22 cellular contexts compared by ENCODE assay signal in the genomic region with DNA sequence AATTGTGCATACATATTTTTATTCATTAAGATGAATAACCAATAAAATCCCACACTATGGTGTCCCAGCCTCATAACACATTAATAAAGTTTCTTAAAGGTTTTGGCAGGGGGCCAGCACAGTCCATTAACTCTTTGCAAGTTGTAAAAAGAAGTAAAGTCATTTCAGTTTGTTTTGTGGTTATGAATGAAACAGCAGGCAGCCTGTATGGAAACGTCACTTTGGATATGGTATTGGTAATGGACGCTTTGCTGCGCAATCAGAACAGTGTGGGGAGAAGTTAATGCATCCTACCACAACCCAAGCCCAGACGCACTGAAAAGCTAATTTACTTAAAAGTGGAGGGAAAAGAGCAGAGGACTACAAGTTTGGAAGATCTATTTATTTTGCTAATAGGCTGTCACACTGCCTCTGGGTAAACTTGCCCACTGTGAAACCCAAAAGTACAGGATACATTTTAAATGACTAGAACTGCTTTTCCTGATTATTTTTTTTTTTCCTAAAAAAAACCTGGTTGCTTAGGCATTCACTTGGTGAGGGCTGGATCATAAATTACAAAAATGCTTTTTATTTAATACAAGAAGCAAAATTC.
DNase-seq lines count a peak whose midpoint lies in the region; ATAC-seq and TF ChIP-seq lines count a peak whose summit lies in the region.
"Had no signal": no experiment of that assay in that cellular context is flagged by ENCODE, and none has a peak within 500 bp of the region (broad histone marks: within the 10 kb centered on the region; RNA-seq: fewer than 3 reads in every experiment).

No MANE protein-coding gene starts in this region.

- H4K20me1 ChIP-seq in hepatocyte (ENCODE audit: insufficient read depth, poor library complexity, severe bottlenecking), result peaks cover 16% of the 10 kb centered on the region

- H3K27ac Mint-ChIP-seq in activated naive CD4-positive, alpha-beta T cell treated with anti-CD3 and anti-CD28 coated beads for 36 hours, result no peak overlapping the region
- H3K27ac Mint-ChIP-seq: activated CD4-positive, alpha-beta T cell treated with anti-CD3 and anti-CD28 coated beads, Interleukin-2, amount 10 ng/mL, durations not matched to agents 24 days and 14 days; CD14-positive monocyte; natural killer cell had no signal

- peaks cover 9% of the 10 kb centered on the region for H3K27me3 Mint-ChIP-seq in activated naive CD4-positive, alpha-beta T cell treated with anti-CD3 and anti-CD28 coated beads for 36 hours (ENCODE audit: low read depth)

- no peaks in the 10 kb centered on the region for H3K9me2 ChIP-seq in hepatocyte (replicated peaks; ENCODE audit: insufficient read depth)

- TF ChIP-seq RAD21 in Ishikawa (IDR thresholded peaks at IDR 0.05; ENCODE audit: low read depth), result no peak

- no peak overlapping the region for H3K4me3 Mint-ChIP-seq in activated naive CD4-positive, alpha-beta T cell treated with anti-CD3 and anti-CD28 coated beads for 36 hours
- H3K4me3 Mint-ChIP-seq: activated CD4-positive, alpha-beta T cell treated with anti-CD3 and anti-CD28 coated beads, Interleukin-2, amount 10 ng/mL, durations not matched to agents 24 days and 14 days; CD14-positive monocyte; natural killer cell had no signal

- H3K27me3 ChIP-seq in hepatocyte, result no peaks in the 10 kb centered on the region
- H3K27me3 ChIP-seq: ascending aorta, esophagus squamous epithelium had no signal

- H3K36me3 Mint-ChIP-seq in activated naive CD4-positive, alpha-beta T cell treated with anti-CD3 and anti-CD28 coated beads for 36 hours (ENCODE audit: low read depth), result no peaks in the 10 kb centered on the region
- H3K36me3 Mint-ChIP-seq: CD14-positive monocyte, natural killer cell had no signal

- H3K4me3 ChIP-seq in hepatocyte, result no peak overlapping the region
- H3K4me3 ChIP-seq: ascending aorta, esophagus squamous epithelium, GM23248, psoas muscle had no signal

- H3K4me1 Mint-ChIP-seq in activated naive CD4-positive, alpha-beta T cell treated with anti-CD3 and anti-CD28 coated beads for 36 hours (ENCODE audit: low read depth), result no peaks in the 10 kb centered on the region
- H3K4me1 Mint-ChIP-seq: activated CD4-positive, alpha-beta T cell treated with anti-CD3 and anti-CD28 coated beads, Interleukin-2, amount 10 ng/mL, durations not matched to agents 24 days and 14 days; CD14-positive monocyte; natural killer cell had no signal

- H3K27ac ChIP-seq in hepatocyte, result no peak overlapping the region
- H3K27ac ChIP-seq: 22Rv1, ascending aorta, esophagus squamous epithelium, GM23248, psoas muscle had no signal

- peak overlapping the region; percentile 30 for H3K4me2 ChIP-seq in hepatocyte

- H3K79me2 ChIP-seq in hepatocyte, result peaks cover 61% of the 10 kb centered on the region

- ATAC-seq in GM18907 (IDR thresholded peaks at IDR 0.05; ENCODE audit: unreplicated experiment), result no peak
- ATAC-seq: natural killer cell; psoas muscle; stimulated activated naive CD8-positive, alpha-beta T cell treated with anti-CD3 and anti-CD28 coated beads, Interleukin-15, Interleukin-2, amounts not matched to agents 100 U/mL and 50 U/mL, for 24 hours had no signal

- intact Hi-C loops in activated naive CD4-positive, alpha-beta T cell treated with anti-CD3 and anti-CD28 coated beads for 36 hours (cut with micrococcal nuclease), result no loop called here

- no peaks in the 10 kb centered on the region for H3K9me3 Mint-ChIP-seq in activated naive CD4-positive, alpha-beta T cell treated with anti-CD3 and anti-CD28 coated beads for 36 hours
- H3K9me3 Mint-ChIP-seq: activated CD4-positive, alpha-beta T cell treated with anti-CD3 and anti-CD28 coated beads, Interleukin-2, amount 10 ng/mL, durations not matched to agents 24 days and 14 days had no signal

- WGBS in hepatocyte (ENCODE audit: low lambda C conversion rate, missing lambda C conversion rate), result 67% methylated on average over 4 of the region's 4 CpGs

- DNase-seq in DMS 273 (lab: John Stamatoyannopoulos, UW; ENCODE audit: unreplicated experiment) (peak; percentile 42), DMS 273 treated with DMSO at 0.1 percent for 48 hours (lab: John Stamatoyannopoulos, UW) (no peak), SW480 (ENCODE audit: low spot score) (peak; percentile 15), hepatocyte (ENCODE audit: low spot score) (no peak), NCI-H1092 (lab: John Stamatoyannopoulos, UW) (no peak)
- DNase-seq in activated naive CD4-positive, alpha-beta T cell treated with anti-CD3 and anti-CD28 coated beads for 36 hours, result no peak
- DNase-seq: activated CD4-positive, alpha-beta T cell treated with anti-CD3 and anti-CD28 coated beads, Interleukin-2, amount 10 ng/mL, durations not matched to agents 24 days and 14 days; activated naive CD4-positive, alpha-beta T cell; esophagus squamous epithelium; GM23248; Karpas-422; natural killer cell; NCI-H1694; psoas muscle; Right ventricle myocardium superior; stimulated activated CD4-positive, alpha-beta T cell treated with anti-CD3 and anti-CD28 coated beads, Interleukin-12 subunit alpha, Interleukin-12 subunit beta, amount 100 ng/mL, for 4 hours; stimulated activated naive CD8-positive, alpha-beta T cell treated with anti-CD3 and anti-CD28 coated beads, Interleukin-15, Interleukin-2, amounts not matched to agents 100 U/mL and 50 U/mL, for 24 hours had no signal

- H3K36me3 ChIP-seq in hepatocyte (replicated peaks; ENCODE audit: insufficient read depth, low read depth), result no peaks in the 10 kb centered on the region
- H3K36me3 ChIP-seq: ascending aorta, esophagus squamous epithelium had no signal

- no peak for TF ChIP-seq EP300 in Ishikawa (IDR thresholded peaks at IDR 0.05; ENCODE audit: borderline replicate concordance)

- peaks cover 5% of the 10 kb centered on the region for H3K4me1 ChIP-seq in hepatocyte (ENCODE audit: insufficient read depth)

- TF ChIP-seq CTCF in hepatocyte (IDR thresholded peaks at IDR 0.05; ENCODE audit: poor library complexity), result no peak

- CTCF ChIA-PET in activated naive CD4-positive, alpha-beta T cell treated with anti-CD3 and anti-CD28 coated beads for 36 hours (lab: Charles Lee), result no interaction called here

- H2AFZ ChIP-seq in hepatocyte, result no peak overlapping the region
- H2AFZ ChIP-seq: GM23248 had no signal

- no peaks in the 10 kb centered on the region for H3K9me3 ChIP-seq in hepatocyte (ENCODE audit: low read depth)
- H3K9me3 ChIP-seq: ascending aorta, esophagus squamous epithelium, psoas muscle had no signal

TF ChIP-seq in Ishikawa, 13 proteins besides CTCF, POLR2A, EP300 and RAD21:
- peak; percentile 60 for TF ChIP-seq NFIC (IDR thresholded peaks at IDR 0.05)
- no peak for TF ChIP-seq TCF12 (IDR thresholded peaks at IDR 0.05; ENCODE audit: low read depth)
- no peak for TF ChIP-seq CREB1 (IDR thresholded peaks at IDR 0.05; ENCODE audit: low read depth)
- TF ChIP-seq TAF1 (IDR thresholded peaks at IDR 0.05; ENCODE audit: low read depth), result no peak
- TF ChIP-seq YY1 (IDR thresholded peaks at IDR 0.05; ENCODE audit: low read depth), result no peak
- no peak for TF ChIP-seq ZBTB7A (IDR thresholded peaks at IDR 0.05; ENCODE audit: low read depth)
- no peak for TF ChIP-seq EGR1 (IDR thresholded peaks at IDR 0.05)

Comparison
In these comparisons a context has a peak if more than half of its experiments do, and no peak if none do; other contexts are left out.
1. DNase-seq: peak in DMS 273 (single experiment) and SW480 (single experiment); none in DMS 273 treated with DMSO at 0.1 percent for 48 hours (single experiment), hepatocyte (single experiment), NCI-H1092 (single experiment) and activated naive CD4-positive, alpha-beta T cell treated with anti-CD3 and anti-CD28 coated beads for 36 hours (single experiment).